In the genomic region with DNA sequence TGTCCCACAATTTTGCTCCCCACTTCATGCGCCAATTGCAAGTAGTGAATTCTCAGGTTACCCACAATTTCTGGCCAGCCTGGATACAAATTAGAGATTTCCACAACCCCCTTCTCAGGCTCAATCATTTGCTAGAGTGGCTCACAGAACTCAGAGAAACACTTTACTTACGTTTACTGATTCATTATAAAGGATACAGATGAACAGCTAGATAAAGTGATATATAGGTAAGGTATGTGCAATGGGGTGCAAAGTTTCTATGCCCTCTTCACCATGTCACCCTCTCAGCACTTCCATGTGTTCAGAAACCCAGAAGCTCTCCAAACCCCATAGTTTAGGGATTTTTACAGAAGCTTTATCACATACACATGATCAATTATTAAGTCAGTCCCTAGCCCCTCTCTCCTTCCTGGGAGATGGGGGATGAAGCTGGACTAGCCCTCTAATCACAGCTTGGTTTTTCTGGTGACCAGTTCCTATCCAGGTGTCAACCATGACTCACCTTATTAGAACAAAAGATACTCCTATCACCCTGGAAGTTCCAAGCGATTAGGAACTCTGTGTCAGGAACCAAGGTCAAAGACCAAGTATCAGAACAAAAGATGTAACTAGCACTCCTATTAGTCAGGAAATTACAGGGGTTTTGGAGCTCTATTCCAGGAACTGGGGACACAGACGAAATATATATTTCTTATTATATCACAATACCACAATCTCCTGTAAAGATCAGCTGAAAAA, we compare ENCODE assay signal across 18 cellular contexts. TPM values are rescaled to one million over a fixed set of nuclear protein-coding genes. Genes with fewer than 3 reads are reported as not detected.
DNase-seq lines count a peak whose midpoint lies in the region; ATAC-seq and TF ChIP-seq lines count a peak whose summit lies in the region.
"Had no signal": no experiment of that assay in that cellular context is flagged by ENCODE, and none has a peak within 500 bp of the region (broad histone marks: within the 10 kb centered on the region; RNA-seq: fewer than 3 reads in every experiment).

No MANE protein-coding gene starts in this region.

- H3K9me3 Mint-ChIP-seq in Caco-2 (ENCODE audit: unreplicated experiment) = no peaks in the 10 kb centered on the region
- no peaks in the 10 kb centered on the region for H3K9me3 Mint-ChIP-seq in HFFc6
- no peaks in the 10 kb centered on the region for H3K9me3 Mint-ChIP-seq in activated T-cell treated with anti-CD3 and anti-CD28 coated beads, Interleukin-2, amount 50 U/mL, for 4 hours

- no peak for TF ChIP-seq CTCF in Caco-2 (IDR thresholded peaks at IDR 0.05; ENCODE audit: insufficient read depth in 1 of 2, low read depth in 1 of 2, low read length in 1 of 2, severe bottlenecking in 1 of 2, unreplicated experiment in 1 of 2)
- TF ChIP-seq CTCF in HFFc6 (IDR thresholded peaks at IDR 0.05) = no peak

- H3K36me3 ChIP-seq in Caco-2 (ENCODE audit: control insufficient read depth, insufficient read depth, low read length) = no peaks in the 10 kb centered on the region
- H3K36me3 ChIP-seq: Peyer's patch had no signal

- DNase-seq in Caco-2 (no peak), HFFc6 (no peak), dermis blood vessel endothelial cell (peak; percentile 77), lung microvascular endothelial cell (ENCODE audit: low read depth in 2 of 2) (peak; percentile 24 to 31)
- DNase-seq in activated T-cell treated with anti-CD3 and anti-CD28 coated beads, Interleukin-2, amount 50 U/mL, for 4 hours = no peak
- DNase-seq: CD8-positive, alpha-beta memory T cell; H7; KG1; NCI-H1105; NCI-H2029 treated with DMSO at 0.1 percent for 48 hours; NCI-H345; NCI-H524; NCI-H774; Peyer's patch had no signal

- H3K4me1 Mint-ChIP-seq in Caco-2 (ENCODE audit: low read depth, unreplicated experiment) = peaks cover 35% of the 10 kb centered on the region
- H3K4me1 Mint-ChIP-seq in HFFc6 (ENCODE audit: low read depth) = peaks cover 36% of the 10 kb centered on the region
- H3K4me1 Mint-ChIP-seq in activated T-cell treated with anti-CD3 and anti-CD28 coated beads, Interleukin-2, amount 50 U/mL, for 4 hours (ENCODE audit: low read depth) = no peaks in the 10 kb centered on the region
- H3K4me1 Mint-ChIP-seq: CD8-positive, alpha-beta memory T cell had no signal

- intact Hi-C loops in Caco-2 (cut with micrococcal nuclease; ENCODE audit: unreplicated experiment) = no loop called here

- H3K4me3 ChIP-seq in Caco-2 (ENCODE audit: low read depth, low read length) = no peak overlapping the region
- H3K4me3 ChIP-seq: Peyer's patch had no signal

- peaks cover 62% of the 10 kb centered on the region for H3K4me1 ChIP-seq in Caco-2
- H3K4me1 ChIP-seq: Peyer's patch had no signal

- H3K27me3 ChIP-seq in Caco-2 (replicated peaks; ENCODE audit: control insufficient read depth, insufficient read depth, low read length) = no peaks in the 10 kb centered on the region
- H3K27me3 ChIP-seq: Peyer's patch had no signal

- CTCF ChIA-PET in Caco-2 (lab: Charles Lee) = interaction anchor here (0.8 kb wide), 1 partner anchor 34 kb away, joined by 3 read pairs; a partner anchor contains a TSS

- peak overlapping the region; percentile 46 for H3K4me3 Mint-ChIP-seq in Caco-2 (ENCODE audit: unreplicated experiment)
- H3K4me3 Mint-ChIP-seq in HFFc6 = peak overlapping the region; percentile 37; the same call in 1 of the 2 replicates
- no peak overlapping the region for H3K4me3 Mint-ChIP-seq in activated T-cell treated with anti-CD3 and anti-CD28 coated beads, Interleukin-2, amount 50 U/mL, for 4 hours
- H3K4me3 Mint-ChIP-seq: CD8-positive, alpha-beta memory T cell had no signal

- POLR2A ChIA-PET in Caco-2 (lab: Charles Lee) = no interaction called here

- H3K27ac Mint-ChIP-seq in Caco-2 (ENCODE audit: unreplicated experiment) (peak overlapping the region; percentile 86), HFFc6 (no peak overlapping the region)
- H3K27ac Mint-ChIP-seq: CD8-positive, alpha-beta memory T cell had no signal

- H3K9me3 ChIP-seq in Caco-2 = no peaks in the 10 kb centered on the region
- H3K9me3 ChIP-seq: Peyer's patch had no signal

- H3K36me3 Mint-ChIP-seq in Caco-2 (ENCODE audit: insufficient read depth, unreplicated experiment) (no peaks in the 10 kb centered on the region), HFFc6 (ENCODE audit: low read depth) (no peaks in the 10 kb centered on the region)
- H3K36me3 Mint-ChIP-seq in activated T-cell treated with anti-CD3 and anti-CD28 coated beads, Interleukin-2, amount 50 U/mL, for 4 hours (ENCODE audit: insufficient read depth) = no peaks in the 10 kb centered on the region
- H3K36me3 Mint-ChIP-seq: CD8-positive, alpha-beta memory T cell had no signal

- no peak for ATAC-seq in activated T-cell treated with anti-CD3 and anti-CD28 coated beads, Interleukin-2, amount 50 U/mL, for 4 hours
- no peak for ATAC-seq in GM19452 (IDR thresholded peaks at IDR 0.05; ENCODE audit: unreplicated experiment)
- ATAC-seq in HG02973 (IDR thresholded peaks at IDR 0.05; ENCODE audit: unreplicated experiment) = no peak
- ATAC-seq: Right ventricle myocardium inferior had no signal

- BruUV-seq in Caco-2 (replicated peaks; lab: Mats Ljungman, UMichigan) = no TSS peak

- H3K27me3 Mint-ChIP-seq in Caco-2 (ENCODE audit: insufficient read depth, unreplicated experiment) (no peaks in the 10 kb centered on the region), HFFc6 (ENCODE audit: insufficient read depth) (peaks cover 6% of the 10 kb centered on the region)
- H3K27me3 Mint-ChIP-seq in activated T-cell treated with anti-CD3 and anti-CD28 coated beads, Interleukin-2, amount 50 U/mL, for 4 hours (ENCODE audit: low read depth) = no peaks in the 10 kb centered on the region

RNA-seq across cellular contexts. Expression of a gene that starts 33.5 kb away (rescaled TPM):
- total RNA-seq in Caco-2 (2022) (14.0 and 15.8 TPM in 2 replicates), dermis blood vessel endothelial cell (32.0 and 37.4 TPM in 2 replicates), lung microvascular endothelial cell (14.8 and 19.8 TPM in 2 replicates)
- 10 to 100 TPM in 5 of 6 experiments, 1 to 10 TPM in 1; 9.8 to 12.9 (median 11.9) TPM for total RNA-seq in HFFc6 (2021; fragmentation: NEBNext Ultra II Directional; extraction: Animal tissue kit (Norgen Biotek cat#: 25700))
- not detected for total RNA-seq in activated T-cell treated with anti-CD3 and anti-CD28 coated beads, Interleukin-2, amount 50 U/mL, for 4 hours
- total RNA-seq: CD8-positive, alpha-beta memory T cell; G401 had no signal

Comparison
In these comparisons a context has a peak if more than half of its experiments do, and no peak if none do; other contexts are left out.
1. DNase-seq: peak in dermis blood vessel endothelial cell (single experiment) and lung microvascular endothelial cell (2 of 2); none in Caco-2 (0 of 2), HFFc6 (single experiment) and activated T-cell treated with anti-CD3 and anti-CD28 coated beads, Interleukin-2, amount 50 U/mL, for 4 hours (single experiment).
2. RNA of a gene that starts 33.5 kb away (total RNA-seq): 32.0 to 37.4 TPM in dermis blood vessel endothelial cell, 14.8 to 19.8 TPM in lung microvascular endothelial cell, 14.0 to 15.8 TPM in Caco-2 and 9.8 to 12.9 TPM in HFFc6; not detected in activated T-cell treated with anti-CD3 and anti-CD28 coated beads, Interleukin-2, amount 50 U/mL, for 4 hours; every median in the first group is over 10 times any median in the second.